ENCODE assay signal across 20 cellular contexts in the genomic region with DNA sequence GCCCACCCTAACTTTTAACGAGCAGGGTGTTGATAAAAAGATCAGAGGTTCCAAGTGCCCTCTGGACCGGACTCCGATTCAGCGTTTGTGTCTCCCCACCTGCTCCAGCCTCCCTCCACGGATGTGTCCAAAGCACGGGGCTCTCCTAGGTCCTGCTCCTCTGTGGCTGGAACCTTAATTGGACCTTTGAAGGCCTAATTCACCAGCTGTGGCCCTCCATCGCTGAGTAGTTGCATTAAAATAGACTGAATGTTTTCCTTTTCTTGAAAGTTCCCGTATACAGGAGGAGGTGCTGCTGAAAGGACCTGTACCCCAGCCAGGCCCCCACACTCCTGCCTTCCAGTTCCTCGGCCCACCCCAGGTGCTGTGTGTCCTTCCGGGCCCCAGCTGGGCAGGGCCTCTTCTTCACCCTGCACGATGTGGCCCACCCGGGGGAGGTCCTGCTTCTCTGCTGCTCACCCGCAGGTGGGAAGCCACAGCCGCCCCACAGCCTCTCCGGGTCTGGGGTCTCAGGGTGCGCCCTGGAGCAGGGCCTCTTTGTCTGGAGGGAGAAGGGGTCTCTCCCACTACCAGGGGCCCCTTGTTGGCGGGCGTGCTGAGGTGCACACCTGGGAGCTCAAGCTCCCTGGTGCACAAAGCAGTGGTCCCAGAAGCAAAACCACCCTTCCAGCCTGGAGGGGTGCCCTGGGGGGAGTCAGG. TPM values are rescaled to one million over a fixed set of nuclear protein-coding genes. Genes with fewer than 3 reads are reported as not detected.
DNase-seq lines count a peak whose midpoint lies in the region; ATAC-seq and TF ChIP-seq lines count a peak whose summit lies in the region.
"Had no signal": no experiment of that assay in that cellular context is flagged by ENCODE, and none has a peak within 500 bp of the region (broad histone marks: within the 10 kb centered on the region; RNA-seq: fewer than 3 reads in every experiment).

No MANE protein-coding gene starts in this region.

- peaks cover 0 to 4% (median 0%) of the 10 kb centered on the region in 7 donors for H3K9me3 Mint-ChIP-seq in CD4-positive, CD25-positive, alpha-beta regulatory T cell
- no peaks in the 10 kb centered on the region for H3K9me3 Mint-ChIP-seq in osteocyte (ENCODE audit: unreplicated experiment)

- no peak for TF ChIP-seq CTCF in Panc1 (IDR thresholded peaks at IDR 0.05)
- TF ChIP-seq CTCF in osteocyte (IDR thresholded peaks at IDR 0.05) = no peak

- BruUV-seq in Panc1 (replicated peaks; lab: Mats Ljungman, UMichigan) = no TSS peak

- no peak for ATAC-seq in CD4-positive, CD25-positive, alpha-beta regulatory T cell (ENCODE audit: low read depth in 2 of 2)
- ATAC-seq in Panc1 = no peak
- ATAC-seq in HG02571 (IDR thresholded peaks at IDR 0.05; ENCODE audit: unreplicated experiment) = no peak
- ATAC-seq in stimulated activated naive CD8-positive, alpha-beta T cell treated with anti-CD3 and anti-CD28 coated beads, Interleukin-15, Interleukin-2, amounts not matched to agents 100 U/mL and 50 U/mL, for 24 hours = no peak

- peak overlapping the region in 1 of 3 donors; percentile 84 for H3K27ac Mint-ChIP-seq in CD4-positive, CD25-positive, alpha-beta regulatory T cell
- no peak overlapping the region for H3K27ac Mint-ChIP-seq in osteocyte (ENCODE audit: unreplicated experiment)
- H3K27ac Mint-ChIP-seq: activated CD4-positive, alpha-beta T cell treated with anti-CD3 and anti-CD28 coated beads, Interleukin-2, amount 10 ng/mL, durations not matched to agents 7 days and 5 days; activated T-cell treated with anti-CD3 and anti-CD28 coated beads, Interleukin-2, amount 50 U/mL, for 24 hours had no signal

- no peak overlapping the region for H3K27ac ChIP-seq in CD4-positive, CD25-positive, alpha-beta regulatory T cell (ENCODE audit: insufficient read depth, low read length, poor library complexity, severe bottlenecking)
- peak overlapping the region; percentile 59; the same call in 1 of the 2 replicates for H3K27ac ChIP-seq in Panc1 (ENCODE audit: low read length)
- H3K27ac ChIP-seq: thoracic aorta had no signal

- no peaks in the 10 kb centered on the region for H3K27me3 Mint-ChIP-seq in CD4-positive, CD25-positive, alpha-beta regulatory T cell
- H3K27me3 Mint-ChIP-seq in osteocyte (ENCODE audit: unreplicated experiment) = peaks cover 2% of the 10 kb centered on the region

- POLR2A ChIA-PET in Panc1 (lab: Charles Lee) = no interaction called here

- no peaks in the 10 kb centered on the region for H3K36me3 Mint-ChIP-seq in CD4-positive, CD25-positive, alpha-beta regulatory T cell
- no peaks in the 10 kb centered on the region for H3K36me3 Mint-ChIP-seq in osteocyte (ENCODE audit: unreplicated experiment)

- no peaks in the 10 kb centered on the region for H3K36me3 ChIP-seq in CD4-positive, CD25-positive, alpha-beta regulatory T cell (ENCODE audit: control insufficient read depth, insufficient read depth, low read length)
- no peaks in the 10 kb centered on the region for H3K36me3 ChIP-seq in Panc1 (ENCODE audit: control insufficient read depth, insufficient read depth, low read length)
- H3K36me3 ChIP-seq: adrenal gland, thoracic aorta had no signal

- H3K4me1 Mint-ChIP-seq in CD4-positive, CD25-positive, alpha-beta regulatory T cell = peaks cover 0 to 8% (median 0%) of the 10 kb centered on the region in 4 donors
- peaks cover 12% of the 10 kb centered on the region for H3K4me1 Mint-ChIP-seq in osteocyte (ENCODE audit: unreplicated experiment)
- H3K4me1 Mint-ChIP-seq: activated CD4-positive, alpha-beta T cell treated with anti-CD3 and anti-CD28 coated beads, Interleukin-2, amount 10 ng/mL, durations not matched to agents 7 days and 5 days had no signal

- in situ Hi-C loops in Panc1 (cut with HindIII; ENCODE audit: low pct_unique_long_range_greater_than_20kb, low sequenced_read_pairs) = no loop called here

- H3K27me3 ChIP-seq in CD4-positive, CD25-positive, alpha-beta regulatory T cell (ENCODE audit: control insufficient read depth, insufficient read depth, low read length) = no peaks in the 10 kb centered on the region
- no peaks in the 10 kb centered on the region for H3K27me3 ChIP-seq in Panc1 (ENCODE audit: control insufficient read depth, insufficient read depth, low read length)
- H3K27me3 ChIP-seq: adrenal gland had no signal

- no peak for DNase-seq in CD4-positive, CD25-positive, alpha-beta regulatory T cell
- DNase-seq in Panc1 (ENCODE audit: low read depth, low spot score) (no peak), osteocyte (ENCODE audit: extremely low spot score, unreplicated experiment) (no peak), DMS53 treated with DMSO at 0.1 percent for 48 hours (lab: John Stamatoyannopoulos, UW; ENCODE audit: unreplicated experiment) (no peak), SKM-1 treated with dmso at 0.1 percent for 144 hours (lab: John Stamatoyannopoulos, UW; ENCODE audit: unreplicated experiment) (no peak)
- DNase-seq in stimulated activated naive CD8-positive, alpha-beta T cell treated with anti-CD3 and anti-CD28 coated beads, Interleukin-15, Interleukin-2, amounts not matched to agents 100 U/mL and 50 U/mL, for 24 hours = no peak
- DNase-seq: DMS153, NCI-H2107, NCI-H774 had no signal

- H3K9me3 ChIP-seq in CD4-positive, CD25-positive, alpha-beta regulatory T cell (ENCODE audit: control insufficient read depth in 2 of 2, low read length in 2 of 2) = no peaks in the 10 kb centered on the region
- H3K9me3 ChIP-seq in Panc1 (ENCODE audit: control insufficient read depth, insufficient read depth, low read depth, low read length) = no peaks in the 10 kb centered on the region
- peaks cover 2% of the 10 kb centered on the region for H3K9me3 ChIP-seq in iPS-18c (ENCODE audit: control insufficient read depth, insufficient read depth, low read length)
- H3K9me3 ChIP-seq: adrenal gland, thoracic aorta had no signal

- peak overlapping the region; percentile 54 to 79 (median 72) for H3K4me3 Mint-ChIP-seq in CD4-positive, CD25-positive, alpha-beta regulatory T cell
- H3K4me3 Mint-ChIP-seq in osteocyte (ENCODE audit: unreplicated experiment) = peak overlapping the region; percentile 35

- H3K4me3 ChIP-seq in CD4-positive, CD25-positive, alpha-beta regulatory T cell (ENCODE audit: low read depth, low read length) = no peak overlapping the region
- H3K4me3 ChIP-seq in Panc1 (ENCODE audit: low read depth in 2 of 2, low read length in 2 of 2) (peak overlapping the region in 1 of 2 experiments; percentile 32; a peak in 1 of 4 replicates), iPS-18c (ENCODE audit: insufficient read depth, low read depth, low read length) (peak overlapping the region; percentile 55)

- intact Hi-C loops in Panc1 (cut with micrococcal nuclease; ENCODE audit: unreplicated experiment) = no loop called here

- CTCF ChIA-PET in Panc1 (lab: Charles Lee) = no interaction called here

- H3K4me1 ChIP-seq in CD4-positive, CD25-positive, alpha-beta regulatory T cell (ENCODE audit: control insufficient read depth, insufficient read depth, low read length, poor library complexity, severe bottlenecking) = peaks cover 18% of the 10 kb centered on the region
- peaks cover 33% of the 10 kb centered on the region for H3K4me1 ChIP-seq in Panc1 (ENCODE audit: control insufficient read depth, insufficient read depth, low read length)

RNA-seq across cellular contexts. Expression of a gene that starts 1.3 kb away (rescaled TPM):
- total RNA-seq in CD4-positive, CD25-positive, alpha-beta regulatory T cell = 4.2 TPM
- polyA plus RNA-seq in CD4-positive, CD25-positive, alpha-beta regulatory T cell = under 1 TPM in 3 of 4 donors, not detected in 1; 0.37 to 0.63 (median 0.38) TPM
- total RNA-seq in Panc1 (2021; ENCODE audit: unreplicated experiment) (31.1 TPM), osteocyte (21.2 and 21.3 TPM in 2 replicates)
- polyA plus RNA-seq in Panc1 (2012; ENCODE audit: insufficient read length) = 40.3 TPM
- polyA plus RNA-seq: keratinocyte had no signal

RNA-seq across cellular contexts. Expression of a gene that starts 55.5 kb away (rescaled TPM):
- total RNA-seq in CD4-positive, CD25-positive, alpha-beta regulatory T cell = not detected
- polyA plus RNA-seq in CD4-positive, CD25-positive, alpha-beta regulatory T cell = not detected
- 0.39 TPM for total RNA-seq in Panc1 (2021; ENCODE audit: unreplicated experiment)
- 0.63 TPM for polyA plus RNA-seq in Panc1 (2012; ENCODE audit: insufficient read length)
- not detected in 2 replicates for total RNA-seq in osteocyte
- total RNA-seq: activated CD4-positive, alpha-beta T cell treated with anti-CD3 and anti-CD28 coated beads, Interleukin-2, amount 10 ng/mL, durations not matched to agents 7 days and 5 days; chondrocyte; frontal cortex; pulmonary artery endothelial cell; T-helper 2 cell treated with Interferon-gamma antibody and Interleukin-4, amounts not matched to agents 100 ng/mL and 5 ng/mL, for 36 hours had no signal
- polyA plus RNA-seq: keratinocyte had no signal
